12 cellular contexts compared by ENCODE assay signal in the genomic region with DNA sequence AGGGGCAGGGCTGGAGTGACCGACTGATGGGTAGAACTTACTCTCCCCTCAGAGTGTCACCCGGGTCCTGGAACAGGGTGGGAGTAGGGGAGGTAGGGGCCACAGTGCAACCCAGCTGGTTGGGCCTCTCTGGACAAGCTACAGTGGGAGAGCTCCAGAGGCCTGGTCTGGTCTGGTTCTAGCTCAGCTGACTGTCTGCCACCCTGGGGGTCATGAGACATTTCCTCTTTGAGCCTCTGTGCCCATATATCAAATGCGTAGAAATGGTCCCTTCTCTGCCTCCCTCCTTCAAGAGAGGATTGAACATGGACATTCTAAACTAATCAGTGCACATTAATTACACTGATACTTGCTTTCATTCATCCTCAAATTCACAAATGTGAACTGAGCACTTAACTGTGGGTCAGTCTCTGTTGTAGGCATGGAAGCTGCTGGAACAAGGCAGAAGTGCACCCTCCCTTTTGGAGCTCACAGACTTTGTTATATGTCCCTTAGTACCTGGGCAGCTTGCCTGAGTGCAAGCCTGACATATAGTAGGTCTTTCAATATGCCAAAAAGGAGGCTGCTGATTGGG. TPM values are rescaled to one million over a fixed set of nuclear protein-coding genes. Genes with fewer than 3 reads are reported as not detected.
DNase-seq lines count a peak whose midpoint lies in the region; ATAC-seq, FAIRE-seq and TF ChIP-seq lines count a peak whose summit lies in the region.
"Had no signal": no experiment of that assay in that cellular context is flagged by ENCODE, and none has a peak within 500 bp of the region (broad histone marks: within the 10 kb centered on the region; RNA-seq: fewer than 3 reads in every experiment).

No MANE protein-coding gene starts in this region.

- H3K9me1 ChIP-seq in endothelial cell of umbilical vein (replicated peaks; ENCODE audit: control insufficient read depth, extremely low read depth, insufficient read depth, low read length) = no peaks in the 10 kb centered on the region

- peak overlapping the region; percentile 93 for H3K18ac ChIP-seq in neuronal stem cell (ENCODE audit: low read length)

- H3K79me1 ChIP-seq in neuronal stem cell (ENCODE audit: low read depth, low read length) = peaks cover 8% of the 10 kb centered on the region

- no peak overlapping the region for H3K4me3 Mint-ChIP-seq in MCF 10A (ENCODE audit: unreplicated experiment)
- H3K4me3 Mint-ChIP-seq: activated T-helper 17 cell treated with anti-CD3 and anti-CD28 coated beads, Interleukin-2, amount 50 U/mL, for 72 hours; central memory CD8-positive, alpha-beta T cell had no signal

- no peak overlapping the region for H2BK12ac ChIP-seq in neuronal stem cell (ENCODE audit: low read length)

- H4K20me1 ChIP-seq in endothelial cell of umbilical vein (replicated peaks; ENCODE audit: control insufficient read depth, extremely low read depth, insufficient read depth, low read length) = no peaks in the 10 kb centered on the region

- H3K9ac ChIP-seq in endothelial cell of umbilical vein (replicated peaks; ENCODE audit: extremely low read depth, insufficient read depth, low read length) = no peak overlapping the region
- no peak overlapping the region for H3K9ac ChIP-seq in neuronal stem cell (ENCODE audit: low read depth, low read length, poor library complexity)

- no peak overlapping the region for H4K91ac ChIP-seq in neuronal stem cell (ENCODE audit: low read depth, low read length, poor library complexity)

- H3K27ac Mint-ChIP-seq in MCF 10A (ENCODE audit: low read depth, unreplicated experiment) = no peak overlapping the region
- H3K27ac Mint-ChIP-seq: activated T-helper 17 cell treated with anti-CD3 and anti-CD28 coated beads, Interleukin-2, amount 50 U/mL, for 72 hours had no signal

- CTCF ChIA-PET in MCF 10A (lab: Yijun Ruan, JAX) = interaction anchor here (0.6 to 7.5 kb wide), 8 partner anchors 10 to 827 kb away, joined by 3 to 127 read pairs (median 12); partner anchors contain the start of gene ARHGEF17
- CTCF ChIA-PET in endothelial cell of umbilical vein (lab: Charles Lee) = interaction anchor here (2.5 to 6.5 kb wide), 7 partner anchors 11 to 148 kb away, joined by 20 to 455 read pairs (median 67); partner anchors contain the start of gene ARHGEF17

- peak overlapping the region; percentile 56 for H2BK120ac ChIP-seq in neuronal stem cell (ENCODE audit: low read depth, low read length)

- H2AK5ac ChIP-seq in neuronal stem cell (ENCODE audit: low read depth, low read length) = peak overlapping the region; percentile 50

- H2AFZ ChIP-seq in endothelial cell of umbilical vein (ENCODE audit: low read depth, low read length) (no peak overlapping the region), neuronal stem cell (ENCODE audit: low read length) (no peak overlapping the region)

- H3K4me1 Mint-ChIP-seq in MCF 10A (ENCODE audit: insufficient read depth, unreplicated experiment) = peaks cover 19% of the 10 kb centered on the region
- H3K4me1 Mint-ChIP-seq: activated T-helper 17 cell treated with anti-CD3 and anti-CD28 coated beads, Interleukin-2, amount 50 U/mL, for 72 hours; central memory CD8-positive, alpha-beta T cell had no signal

- intact Hi-C loops in breast epithelium (cut with DNase I; ENCODE audit: low total_unique reads) (no loop called here), MCF 10A (cut with micrococcal nuclease) (no loop called here), endothelial cell of umbilical vein (cut with micrococcal nuclease) (loop anchor here (1.0 to 2.0 kb wide), 3 partner anchors 10 to 503 kb away; no protein-coding TSS in a partner anchor), upper lobe of right lung (cut with DNase I) (no loop called here)

- no peaks in the 10 kb centered on the region for H3K27me3 Mint-ChIP-seq in MCF 10A (ENCODE audit: insufficient read depth, unreplicated experiment)
- H3K27me3 Mint-ChIP-seq: activated T-helper 17 cell treated with anti-CD3 and anti-CD28 coated beads, Interleukin-2, amount 50 U/mL, for 72 hours; central memory CD8-positive, alpha-beta T cell had no signal

- H3K27ac ChIP-seq in breast epithelium (peak overlapping the region; percentile 75 to 93), endothelial cell of umbilical vein (ENCODE audit: insufficient read depth, low read depth, low read length) (peak overlapping the region; percentile 70), neuronal stem cell (replicated peaks; ENCODE audit: low read length) (peak overlapping the region; percentile 88), upper lobe of right lung (peak overlapping the region; percentile 55)

- no peak overlapping the region for H3K4ac ChIP-seq in neuronal stem cell (ENCODE audit: low read length)

- no peaks in the 10 kb centered on the region for H3K9me3 Mint-ChIP-seq in MCF 10A (ENCODE audit: unreplicated experiment)
- H3K9me3 Mint-ChIP-seq: activated T-helper 17 cell treated with anti-CD3 and anti-CD28 coated beads, Interleukin-2, amount 50 U/mL, for 72 hours; central memory CD8-positive, alpha-beta T cell had no signal

- H3K4me3 ChIP-seq in breast epithelium (no peak overlapping the region), endothelial cell of umbilical vein (replicated peaks in 1 of 3; ENCODE audit: insufficient read depth in 1 of 3, low read depth in 1 of 3, low read length in 3 of 3) (no peak overlapping the region), neuronal stem cell (ENCODE audit: low read length in 2 of 2) (no peak overlapping the region), upper lobe of right lung (no peak overlapping the region)

- H3K36me3 ChIP-seq in breast epithelium (no peaks in the 10 kb centered on the region), endothelial cell of umbilical vein (ENCODE audit: control insufficient read depth in 2 of 2, extremely low read depth in 1 of 2, insufficient read depth in 2 of 2, low read length in 2 of 2) (peaks cover 0 to 6% of the 10 kb centered on the region in 2 experiments), neuronal stem cell (replicated peaks in 1 of 2; ENCODE audit: control insufficient read depth in 2 of 2, insufficient read depth in 2 of 2, low read length in 2 of 2) (peaks cover 7 to 10% of the 10 kb centered on the region in 2 donors), upper lobe of right lung (no peaks in the 10 kb centered on the region)

- peak; percentile 67 for FAIRE-seq in endothelial cell of umbilical vein (lab: Jason Lieb, UNC)

- no peak for TF ChIP-seq CTCF in breast epithelium (IDR thresholded peaks at IDR 0.05)
- TF ChIP-seq CTCF in MCF 10A (IDR thresholded peaks at IDR 0.05; ENCODE audit: unreplicated experiment) = no peak
- TF ChIP-seq CTCF in endothelial cell of umbilical vein (IDR thresholded peaks at IDR 0.05; ENCODE audit: extremely low read depth in 1 of 2, insufficient read depth in 1 of 2, low read depth in 1 of 2, low read length in 2 of 2) = no peak
- TF ChIP-seq CTCF in upper lobe of right lung (IDR thresholded peaks at IDR 0.05) = no peak

- TF ChIP-seq POLR2A in breast epithelium (IDR thresholded peaks at IDR 0.05) = no peak
- no peak for TF ChIP-seq POLR2A in endothelial cell of umbilical vein (IDR thresholded peaks at IDR 0.05; ENCODE audit: low read depth, low read length)

- no peaks in the 10 kb centered on the region for H3K27me3 ChIP-seq in breast epithelium
- H3K27me3 ChIP-seq in endothelial cell of umbilical vein (ENCODE audit: control insufficient read depth in 2 of 2, insufficient read depth in 2 of 2, low read length in 2 of 2) = no peaks in the 10 kb centered on the region
- H3K27me3 ChIP-seq in neuronal stem cell (ENCODE audit: control insufficient read depth in 3 of 3, insufficient read depth in 3 of 3, low read depth in 1 of 3, low read length in 3 of 3) = no peaks in the 10 kb centered on the region
- H3K27me3 ChIP-seq in upper lobe of right lung = no peaks in the 10 kb centered on the region

- WGBS in neuronal stem cell (ENCODE audit: extremely low coverage in 2 of 2, insufficient read length in 2 of 2, insufficient replicate concordance in 1 of 2), 2 donors = no CpG with 5 or more reads among the region's 3 CpGs

- no peak for ATAC-seq in upper lobe of right lung
- ATAC-seq: activated T-helper 17 cell treated with anti-CD3 and anti-CD28 coated beads, Interleukin-2, amount 50 U/mL, for 72 hours had no signal

- dilution Hi-C loops in endothelial cell of umbilical vein (cut with MboI; ENCODE audit: extremely low pct_ligation_motif_present, low sequenced_read_pairs) = no loop called here

- H3K4me2 ChIP-seq in endothelial cell of umbilical vein (ENCODE audit: insufficient read depth, low read length) (no peak overlapping the region), neuronal stem cell (ENCODE audit: insufficient read depth, low read length, poor library complexity, severe bottlenecking) (no peak overlapping the region)

- H3K9me3 ChIP-seq in breast epithelium = no peaks in the 10 kb centered on the region
- H3K9me3 ChIP-seq in endothelial cell of umbilical vein (replicated peaks; ENCODE audit: control insufficient read depth, insufficient read depth, low read length) = no peaks in the 10 kb centered on the region
- no peaks in the 10 kb centered on the region for H3K9me3 ChIP-seq in neuronal stem cell (replicated peaks in 1 of 2; ENCODE audit: control insufficient read depth in 2 of 2, insufficient read depth in 1 of 2, low read depth in 1 of 2, low read length in 2 of 2)
- no peaks in the 10 kb centered on the region for H3K9me3 ChIP-seq in upper lobe of right lung

- no TSS peak for BruUV-seq in MCF 10A (replicated peaks; lab: Mats Ljungman, UMichigan)
- BruUV-seq in endothelial cell of umbilical vein (replicated peaks; lab: Mats Ljungman, UMichigan) = no TSS peak

- no peak overlapping the region for H4K8ac ChIP-seq in neuronal stem cell (ENCODE audit: low read depth, low read length)

- peak overlapping the region; percentile 42 for H2BK15ac ChIP-seq in neuronal stem cell (ENCODE audit: low read length)

- peak overlapping the region; percentile 62 for H2BK5ac ChIP-seq in neuronal stem cell (ENCODE audit: low read length)

- H3K23ac ChIP-seq in neuronal stem cell (ENCODE audit: low read depth, low read length, poor library complexity) = no peak overlapping the region

- POLR2A ChIA-PET in MCF 10A (lab: Yijun Ruan, JAX) = interaction anchor here (1.0 to 4.2 kb wide), 2 partner anchors 11 to 26 kb away, joined by 4 to 36 read pairs; partner anchors contain the start of gene ARHGEF17
- POLR2A ChIA-PET in endothelial cell of umbilical vein (lab: Charles Lee) = interaction anchor here (1.1 to 3.3 kb wide), 3 partner anchors 17 to 27 kb away, joined by 3 to 27 read pairs (median 4); partner anchors contain the start of gene ARHGEF17

- peaks cover 11% of the 10 kb centered on the region for H3K79me2 ChIP-seq in endothelial cell of umbilical vein (ENCODE audit: control insufficient read depth, insufficient read depth, low read length)

- DNase-seq in breast epithelium (ENCODE audit: low spot score in 2 of 2) (no peak), MCF 10A (ENCODE audit: unreplicated experiment) (no peak), endothelial cell of umbilical vein (ENCODE audit: low read depth, low spot score) (peak; percentile 36), neuronal stem cell (ENCODE audit: low spot score) (no peak), upper lobe of right lung (no peak), ecto neural progenitor cell (ENCODE audit: low spot score) (no peak), cerebellar cortex (ENCODE audit: low spot score) (no peak), HuH-7.5 (ENCODE audit: low spot score) (no peak)
- DNase-seq: activated CD4-positive, CD25-positive, alpha-beta regulatory T cell treated with anti-CD3 and anti-CD28 coated beads, Interleukin-2, amount 50 U/mL, for 72 hours; NCI-H510A treated with DMSO at 0.1 percent for 48 hours had no signal

- H3K14ac ChIP-seq in neuronal stem cell (ENCODE audit: low read length) = no peak overlapping the region

- peaks cover 7% of the 10 kb centered on the region for H3K36me3 Mint-ChIP-seq in MCF 10A (ENCODE audit: insufficient read depth, unreplicated experiment)

- H3K4me1 ChIP-seq in breast epithelium (peaks cover 13 to 38% of the 10 kb centered on the region in 2 donors), endothelial cell of umbilical vein (ENCODE audit: control insufficient read depth, extremely low read depth, insufficient read depth, low read length) (peaks cover 38% of the 10 kb centered on the region), neuronal stem cell (ENCODE audit: control insufficient read depth in 2 of 2, insufficient read depth in 1 of 2, low read depth in 1 of 2, low read length in 2 of 2) (peaks cover 61 to 62% of the 10 kb centered on the region in 2 donors), upper lobe of right lung (peaks cover 53% of the 10 kb centered on the region)

RNA-seq across cellular contexts. Expression of gene ARHGEF17, which starts 25.6 kb away (rescaled TPM):
- total RNA-seq in breast epithelium (10 to 100 TPM; 28.8 to 54.7 (median 38.2) TPM), MCF 10A (2022) (27.6 and 29.3 TPM in 2 replicates), endothelial cell of umbilical vein (80.6 and 89.9 TPM in 2 replicates), upper lobe of right lung (74.5 TPM)
- 74.9 and 94.3 TPM in 2 replicates for polyA plus RNA-seq in endothelial cell of umbilical vein
- polyA plus RNA-seq in endothelial cell of umbilical vein (2011; cell fraction: cytosol; rRNA removed) = 26.1 and 38.1 TPM in 2 replicates
- polyA plus RNA-seq in endothelial cell of umbilical vein (2011; cell fraction: nucleus; rRNA removed) = 278 and 342 TPM in 2 replicates
- polyA plus RNA-seq in endothelial cell of umbilical vein (2012) = 32.1 and 52.1 TPM in 2 replicates
- 123 and 158 TPM in 2 replicates for polyA minus RNA-seq in endothelial cell of umbilical vein
- polyA minus RNA-seq in endothelial cell of umbilical vein (2011; cell fraction: cytosol; rRNA and poly(A)+ RNA removed) = 22.0 TPM
- 126 and 169 TPM in 2 replicates for polyA minus RNA-seq in endothelial cell of umbilical vein (2011; cell fraction: nucleus; rRNA and poly(A)+ RNA removed)
- polyA plus RNA-seq in neuronal stem cell (2013, experiment 1 of 2) = 40.1 TPM
- polyA plus RNA-seq in neuronal stem cell (2013, experiment 2 of 2) = 38.9 TPM

RNA-seq across cellular contexts. Expression of gene RELT, which starts 42.5 kb away (rescaled TPM):
- total RNA-seq in breast epithelium (1 to 10 TPM; 2.2 to 3.7 (median 2.3) TPM), MCF 10A (2022) (5.8 and 8.4 TPM in 2 replicates), endothelial cell of umbilical vein (12.6 and 13.1 TPM in 2 replicates), upper lobe of right lung (11.7 TPM)
- polyA plus RNA-seq in endothelial cell of umbilical vein = 6.7 and 8.2 TPM in 2 replicates
- polyA plus RNA-seq in endothelial cell of umbilical vein (2011; cell fraction: cytosol; rRNA removed) = 4.0 and 5.0 TPM in 2 replicates
- polyA plus RNA-seq in endothelial cell of umbilical vein (2011; cell fraction: nucleus; rRNA removed) = 20.8 and 21.9 TPM in 2 replicates
- 6.5 and 8.8 TPM in 2 replicates for polyA plus RNA-seq in endothelial cell of umbilical vein (2012)
- 6.7 and 6.8 TPM in 2 replicates for polyA minus RNA-seq in endothelial cell of umbilical vein
- polyA minus RNA-seq in endothelial cell of umbilical vein (2011; cell fraction: cytosol; rRNA and poly(A)+ RNA removed) = 8.7 TPM
- 9.9 and 12.0 TPM in 2 replicates for polyA minus RNA-seq in endothelial cell of umbilical vein (2011; cell fraction: nucleus; rRNA and poly(A)+ RNA removed)
- 6.6 TPM for polyA plus RNA-seq in neuronal stem cell (2013, experiment 1 of 2)
- 6.9 TPM for polyA plus RNA-seq in neuronal stem cell (2013, experiment 2 of 2)
